22 cellular contexts compared by ENCODE assay signal in the genomic region with DNA sequence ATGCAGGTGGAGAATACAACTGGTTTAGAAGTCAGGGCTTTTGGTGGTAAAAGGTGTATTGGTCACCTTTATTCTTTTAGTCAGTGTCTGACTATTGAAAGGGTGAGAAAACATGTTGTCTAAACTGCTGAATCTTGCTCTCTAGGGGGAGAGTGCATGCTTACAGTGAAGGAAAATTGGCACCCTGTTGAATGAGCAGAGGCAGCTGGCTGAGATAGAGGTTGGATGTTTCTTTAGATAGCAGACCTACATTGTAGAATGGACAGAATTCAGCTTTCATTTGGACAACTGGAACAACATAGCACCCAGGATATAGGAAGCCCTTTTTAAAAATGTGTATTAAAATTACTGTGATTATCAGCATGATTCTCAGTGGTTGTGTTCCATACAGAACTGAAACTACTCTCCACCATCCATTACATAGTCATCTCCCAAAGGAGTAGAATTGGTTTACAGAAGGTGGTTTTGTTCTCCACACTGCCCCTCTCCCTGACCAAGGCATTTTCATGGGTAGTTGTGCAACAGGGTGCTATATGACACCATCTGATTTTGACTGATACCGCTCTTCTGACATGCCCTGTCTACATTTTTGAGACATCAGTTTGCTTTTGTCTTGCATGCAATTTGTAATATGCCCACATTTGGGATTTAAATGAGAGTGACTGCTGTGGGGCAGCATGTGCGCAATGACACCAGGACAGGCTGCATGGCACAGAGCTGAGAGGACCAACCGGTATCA. TPM values are rescaled to one million over a fixed set of nuclear protein-coding genes. Genes with fewer than 3 reads are reported as not detected.
A peak's percentile ranks its signal among the peaks of the same experiment; 100 is the strongest.
DNase-seq lines count a peak whose midpoint lies in the region; ATAC-seq, FAIRE-seq and TF ChIP-seq lines count a peak whose summit lies in the region.
"Had no signal": no experiment of that assay in that cellular context is flagged by ENCODE, and none has a peak within 500 bp of the region (broad histone marks: within the 10 kb centered on the region; RNA-seq: fewer than 3 reads in every experiment).

No MANE protein-coding gene starts in this region.

- FAIRE-seq in GM18507 (lab: Jason Lieb, UNC): peak; percentile 54
- FAIRE-seq: H1 had no signal

- TF ChIP-seq CTCF in nephron progenitor cell (IDR thresholded peaks at IDR 0.05): no peak
- TF ChIP-seq CTCF in mucosa of descending colon (IDR thresholded peaks at IDR 0.05): no peak

- peaks cover 40% of the 10 kb centered on the region for H3K4me1 Mint-ChIP-seq in nephron progenitor cell

- H3K4me3 ChIP-seq in mucosa of descending colon: no peak overlapping the region
- H3K4me3 ChIP-seq: skin epidermis, tibial artery had no signal

- DNase-seq in GM18507 (ENCODE audit: extremely low spot score, insufficient read length, low read depth) (no peak), MV-4-11 (lab: John Stamatoyannopoulos, UW) (peak; percentile 86), nephron progenitor cell (no peak), nucleus accumbens (lab: John Stamatoyannopoulos, UW) (no peak), mucosa of descending colon (no peak)
- DNase-seq: activated CD4-positive, alpha-beta T cell treated with anti-CD3 and anti-CD28 coated beads for 48 hours; activated naive CD8-positive, alpha-beta T cell treated with anti-CD3 and anti-CD28 coated beads, Interleukin-2, amount 10 ng/mL, durations not matched to agents 7 days and 5 days; activated T-cell treated with anti-CD3 and anti-CD28 coated beads for 4 hours; AML-193; brain microvascular endothelial cell; Calu3; NCI-H1092; NCI-H2107; NCI-H524; stimulated activated CD4-positive, alpha-beta T cell treated with anti-CD3 and anti-CD28 coated beads, Interleukin-4, amount 100 ng/mL, for 4 hours; stimulated activated CD8-positive, alpha-beta memory T cell treated with anti-CD3 and anti-CD28 coated beads, Interleukin-4, amount 100 ng/mL, for 48 hours; tibial artery had no signal

- no peak overlapping the region for H3K4me3 Mint-ChIP-seq in nephron progenitor cell
- H3K4me3 Mint-ChIP-seq: activated naive CD8-positive, alpha-beta T cell treated with anti-CD3 and anti-CD28 coated beads, Interleukin-2, amount 10 ng/mL, durations not matched to agents 7 days and 5 days had no signal

- H3K27me3 Mint-ChIP-seq in nephron progenitor cell (ENCODE audit: low read depth, poor library complexity): peaks cover 21% of the 10 kb centered on the region

- no peaks in the 10 kb centered on the region for H3K4me1 ChIP-seq in mucosa of descending colon (ENCODE audit: low read depth)

- no peaks in the 10 kb centered on the region for H3K9me3 ChIP-seq in mucosa of descending colon
- H3K9me3 ChIP-seq: tibial artery had no signal

- H3K9me3 Mint-ChIP-seq in nephron progenitor cell: no peaks in the 10 kb centered on the region
- H3K9me3 Mint-ChIP-seq: activated naive CD8-positive, alpha-beta T cell treated with anti-CD3 and anti-CD28 coated beads, Interleukin-2, amount 10 ng/mL, durations not matched to agents 7 days and 5 days had no signal

- ATAC-seq in GM21423 (IDR thresholded peaks at IDR 0.05; ENCODE audit: unreplicated experiment) (peak; percentile 41), HG03097 (IDR thresholded peaks at IDR 0.05; ENCODE audit: low FRiP score, unreplicated experiment) (no peak), mucosa of descending colon (no peak)
- ATAC-seq: SK-N-SH treated with all-trans-retinoic acid at 6 μM for 48 hours had no signal

- H3K27ac Mint-ChIP-seq in nephron progenitor cell: peak overlapping the region; percentile 43
- H3K27ac Mint-ChIP-seq: activated naive CD8-positive, alpha-beta T cell treated with anti-CD3 and anti-CD28 coated beads, Interleukin-2, amount 10 ng/mL, durations not matched to agents 7 days and 5 days had no signal

- H3K36me3 Mint-ChIP-seq in nephron progenitor cell (ENCODE audit: low read depth): peaks cover 5% of the 10 kb centered on the region

- no peaks in the 10 kb centered on the region for H3K36me3 ChIP-seq in mucosa of descending colon (ENCODE audit: low read depth)
- H3K36me3 ChIP-seq: brain microvascular endothelial cell had no signal

- intact Hi-C loops in mucosa of descending colon (cut with DNase I, micrococcal nuclease): no loop called here

RNA-seq across cellular contexts. Expression of a gene that starts 16.2 kb away (rescaled TPM):
- total RNA-seq in mucosa of descending colon: 10 to 100 TPM; 30.7 to 45.1 (median 39.3) TPM
